In genomic region chr11:36065436-36065835, GRCh38 we compare ENCODE assay signal across 15 cellular contexts.
"Had no signal": no experiment of that assay in that cellular context is flagged by ENCODE, and none has a peak within 500 bp of the region (broad histone marks: within the 10 kb centered on the region; RNA-seq: fewer than 3 reads in every experiment).

No MANE protein-coding gene starts in this region.

- H3K4me3 ChIP-seq: pancreas had no signal

- H3K36me3 ChIP-seq: pancreas had no signal

- H3K9me3 Mint-ChIP-seq: type B pancreatic cell had no signal

- H3K27ac Mint-ChIP-seq: activated naive CD4-positive, alpha-beta T cell treated with anti-CD3 and anti-CD28 coated beads, Interleukin-2, amount 10 ng/mL, durations not matched to agents 7 days and 5 days; activated T-helper 17 cell treated with anti-CD3 and anti-CD28 coated beads, Interleukin-2, amount 50 U/mL, for 72 hours; brain; stimulated activated naive B cell treated with anti-CD40 and anti-IgM and Interleukin-4, amounts not matched to agents 10 μg/mL and 1 μg/mL and 100 μg/mL, for 72 hours; T-helper 17 cell; type B pancreatic cell; WTC11 had no signal

- H3K27ac ChIP-seq: pancreas had no signal

- H3K4me1 Mint-ChIP-seq: activated naive CD4-positive, alpha-beta T cell treated with anti-CD3 and anti-CD28 coated beads, Interleukin-2, amount 10 ng/mL, durations not matched to agents 7 days and 5 days; activated T-helper 17 cell treated with anti-CD3 and anti-CD28 coated beads, Interleukin-2, amount 50 U/mL, for 72 hours; T-helper 17 cell had no signal

- H3K4me3 Mint-ChIP-seq: activated naive CD4-positive, alpha-beta T cell treated with anti-CD3 and anti-CD28 coated beads, Interleukin-2, amount 10 ng/mL, durations not matched to agents 7 days and 5 days; activated T-helper 17 cell treated with anti-CD3 and anti-CD28 coated beads, Interleukin-2, amount 50 U/mL, for 72 hours; brain; neural crest cell; stimulated activated naive B cell treated with anti-CD40 and anti-IgM and Interleukin-4, amounts not matched to agents 10 μg/mL and 1 μg/mL and 100 μg/mL, for 72 hours; T-helper 17 cell; type B pancreatic cell; WTC11 had no signal

- DNase-seq: activated CD4-positive, alpha-beta T cell treated with anti-CD3 and anti-CD28 coated beads for 48 hours; activated naive CD4-positive, alpha-beta T cell treated with anti-CD3 and anti-CD28 coated beads, Interleukin-2, amount 10 ng/mL, durations not matched to agents 7 days and 5 days; amniotic stem cell; hippocampal formation; kidney glomerular epithelial cell; pancreas; stimulated activated CD4-positive, alpha-beta T cell treated with anti-CD3 and anti-CD28 coated beads, Interleukin-2, amount 100 ng/mL, for 24 hours; stimulated activated naive B cell treated with anti-CD40 and anti-IgM and Interleukin-4, amounts not matched to agents 10 μg/mL and 1 μg/mL and 100 μg/mL, for 72 hours; substantia nigra; T-helper 17 cell had no signal

- H3K27me3 Mint-ChIP-seq: activated naive CD4-positive, alpha-beta T cell treated with anti-CD3 and anti-CD28 coated beads, Interleukin-2, amount 10 ng/mL, durations not matched to agents 7 days and 5 days; brain; type B pancreatic cell had no signal

- H3K27me3 ChIP-seq: pancreas had no signal

- H3K4me1 ChIP-seq: pancreas had no signal

- H3K36me3 Mint-ChIP-seq: activated naive CD4-positive, alpha-beta T cell treated with anti-CD3 and anti-CD28 coated beads, Interleukin-2, amount 10 ng/mL, durations not matched to agents 7 days and 5 days had no signal

- H3K9me3 ChIP-seq: pancreas had no signal
